Comparison of ENCODE assay signal across 24 cellular contexts in genomic region chr7:91156326-91156725, GRCh38.
"Had no signal": no experiment of that assay in that cellular context is flagged by ENCODE, and none has a peak within 500 bp of the region (broad histone marks: within the 10 kb centered on the region; RNA-seq: fewer than 3 reads in every experiment).

No MANE protein-coding gene starts in this region.

- H3K36me3 ChIP-seq: esophagus muscularis mucosa, gastrocnemius medialis, heart left ventricle, right lobe of liver, thyroid gland, vagina had no signal

- DNase-seq: dermis blood vessel endothelial cell; effector memory CD4-positive, alpha-beta T cell; gastrocnemius medialis; heart left ventricle; kidney; natural killer cell; right lobe of liver; stimulated activated CD4-positive, alpha-beta T cell treated with anti-CD3 and anti-CD28 coated beads, Interleukin-12 subunit alpha, Interleukin-12 subunit beta, amount 100 ng/mL, for 4 hours; stimulated activated CD4-positive, alpha-beta T cell treated with anti-CD3 and anti-CD28 coated beads, Interleukin-1b, Interleukin-23, amount 100 ng/mL, for 48 hours; stimulated activated CD4-positive, alpha-beta T cell treated with anti-CD3 and anti-CD28 coated beads, Interleukin-4, amount 100 ng/mL, for 1 hour; stimulated activated CD8-positive, alpha-beta memory T cell treated with anti-CD3 and anti-CD28 coated beads, Interleukin-4, amount 100 ng/mL, for 48 hours; stimulated activated naive CD4-positive, alpha-beta T cell; stimulated activated naive CD8-positive, alpha-beta T cell treated with anti-CD3 and anti-CD28 coated beads, Interleukin-15, amount 100 ng/mL, for 72 hours; thyroid gland; trophoblast cell had no signal

- H3K27ac ChIP-seq: coronary artery, esophagus muscularis mucosa, gastrocnemius medialis, heart left ventricle, hepatocyte, parathyroid adenoma, right lobe of liver, thyroid gland, vagina had no signal

- H3K4me1 ChIP-seq: esophagus muscularis mucosa, gastrocnemius medialis, heart left ventricle, parathyroid adenoma, right lobe of liver, thyroid gland, vagina had no signal

- ATAC-seq: gastrocnemius medialis; heart left ventricle; left lobe of liver; natural killer cell; right lobe of liver; stimulated activated naive CD8-positive, alpha-beta T cell treated with anti-CD3 and anti-CD28 coated beads, Interleukin-15, amount 100 ng/mL, for 72 hours had no signal

- H3K9me3 ChIP-seq: esophagus muscularis mucosa, gastrocnemius medialis, heart left ventricle, right lobe of liver, thyroid gland, vagina had no signal

- H3K27me3 ChIP-seq: esophagus muscularis mucosa, gastrocnemius medialis, heart left ventricle, hepatocyte, right lobe of liver, thyroid gland, vagina had no signal

- H3K4me3 ChIP-seq: coronary artery, esophagus muscularis mucosa, gastrocnemius medialis, heart left ventricle, hepatocyte, lung, right lobe of liver, smooth muscle cell, thyroid gland, vagina had no signal

- FAIRE-seq: endothelial cell of umbilical vein, kidney had no signal
